16 cellular contexts compared by ENCODE assay signal in the genomic region with DNA sequence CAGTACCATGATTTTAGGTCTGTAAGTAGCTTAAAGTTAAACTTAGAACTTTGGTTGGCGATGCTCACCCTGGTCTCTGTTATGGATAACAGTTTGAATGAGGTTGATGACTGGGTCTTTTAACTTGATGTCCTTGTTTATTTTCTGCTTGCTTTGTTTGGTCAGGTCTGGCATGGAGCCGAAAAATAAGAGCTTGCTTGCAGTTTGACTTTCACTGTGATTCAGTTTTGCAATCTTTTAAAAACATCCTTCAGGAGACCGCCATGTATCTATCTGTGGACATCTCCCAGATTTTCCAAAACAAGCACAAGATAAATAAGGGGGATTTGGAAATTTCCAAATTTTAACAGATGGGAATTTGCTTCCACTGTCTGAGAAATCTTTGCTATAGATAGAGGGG.
DNase-seq lines count a peak whose midpoint lies in the region; ATAC-seq and TF ChIP-seq lines count a peak whose summit lies in the region.
"Had no signal": no experiment of that assay in that cellular context is flagged by ENCODE, and none has a peak within 500 bp of the region (broad histone marks: within the 10 kb centered on the region; RNA-seq: fewer than 3 reads in every experiment).

No MANE protein-coding gene starts in this region.

- CTCF ChIA-PET in IMR-90 (lab: Yijun Ruan, JAX) = no interaction called here

- H3K4me3 ChIP-seq in IMR-90 (ENCODE audit: insufficient read depth, low read depth, low read length) (no peak overlapping the region), brain microvascular endothelial cell (ENCODE audit: low read depth, low read length) (no peak overlapping the region), gastrocnemius medialis (no peak overlapping the region)
- H3K4me3 ChIP-seq: esophagus muscularis mucosa had no signal

- H4K5ac ChIP-seq in IMR-90 (ENCODE audit: low read depth, low read length) = no peak overlapping the region; the same call in 1 of the 2 replicates

- no peak overlapping the region for H2BK15ac ChIP-seq in IMR-90 (ENCODE audit: low read depth, low read length)

- H3K27ac ChIP-seq in IMR-90 (ENCODE audit: insufficient read depth, low read length) = no peak overlapping the region
- H3K27ac ChIP-seq in brain microvascular endothelial cell = peak overlapping the region; percentile 42
- peak overlapping the region; percentile 1 to 52 (median 30) for H3K27ac ChIP-seq in gastrocnemius medialis

- H3K36me3 ChIP-seq in IMR-90 (ENCODE audit: control insufficient read depth, insufficient read depth, low read length) (no peaks in the 10 kb centered on the region), brain microvascular endothelial cell (replicated peaks) (no peaks in the 10 kb centered on the region), gastrocnemius medialis (no peaks in the 10 kb centered on the region)
- H3K36me3 ChIP-seq: esophagus muscularis mucosa had no signal

- H3K9me3 Mint-ChIP-seq in activated T-helper 2 cell treated with anti-CD3 and anti-CD28 coated beads, Interferon-gamma antibody, Interleukin-2, Interleukin-4, amounts not matched to agents 10 μg/mL and 5 μg/mL and 100 μg/mL, durations not matched to agents 14 hours and 24 hours and 36 hours = no peaks in the 10 kb centered on the region
- H3K9me3 Mint-ChIP-seq: T-cell had no signal

- intact Hi-C loops in IMR-90 (cut with micrococcal nuclease) (no loop called here), gastrocnemius medialis (cut with DNase I; ENCODE audit: low total_unique reads) (no loop called here)
- intact Hi-C loops in activated T-helper 2 cell treated with anti-CD3 and anti-CD28 coated beads, Interferon-gamma antibody, Interleukin-2, Interleukin-4, amounts not matched to agents 10 μg/mL and 5 μg/mL and 100 μg/mL, durations not matched to agents 14 hours and 24 hours and 36 hours (cut with micrococcal nuclease) = no loop called here

- TF ChIP-seq CTCF in IMR-90 (conservative IDR thresholded peaks at IDR 0.05; ENCODE audit: low read depth, low read length) = no peak
- no peak for TF ChIP-seq CTCF in brain microvascular endothelial cell (IDR thresholded peaks at IDR 0.05; ENCODE audit: low read depth, low read length, missing control alignments)
- TF ChIP-seq CTCF in gastrocnemius medialis (IDR thresholded peaks at IDR 0.05 in 4 of 5, conservative IDR thresholded peaks at IDR 0.05 in 1 of 5) = no peak

- no peak overlapping the region for H3K4me3 Mint-ChIP-seq in activated T-helper 2 cell treated with anti-CD3 and anti-CD28 coated beads, Interferon-gamma antibody, Interleukin-2, Interleukin-4, amounts not matched to agents 10 μg/mL and 5 μg/mL and 100 μg/mL, durations not matched to agents 14 hours and 24 hours and 36 hours (ENCODE audit: low read depth)
- H3K4me3 Mint-ChIP-seq: T-cell, WTC11 had no signal

- H3K27me3 ChIP-seq in IMR-90 (ENCODE audit: control insufficient read depth, insufficient read depth, low read length) (no peaks in the 10 kb centered on the region), brain microvascular endothelial cell (replicated peaks) (no peaks in the 10 kb centered on the region), gastrocnemius medialis (no peaks in the 10 kb centered on the region)
- H3K27me3 ChIP-seq: esophagus muscularis mucosa had no signal

- H2BK5ac ChIP-seq in IMR-90 (ENCODE audit: low read depth, low read length, poor library complexity, severe bottlenecking) = no peak overlapping the region

- H3K9me3 ChIP-seq in IMR-90 (ENCODE audit: control insufficient read depth, insufficient read depth, low read length) (no peaks in the 10 kb centered on the region), gastrocnemius medialis (no peaks in the 10 kb centered on the region)
- H3K9me3 ChIP-seq: esophagus muscularis mucosa had no signal

- no peaks in the 10 kb centered on the region; a peak in 1 of 4 replicates for H3K79me1 ChIP-seq in IMR-90 (ENCODE audit: low read depth in 1 of 2, low read length in 2 of 2)

- TF ChIP-seq RAD21 in IMR-90 (IDR thresholded peaks at IDR 0.05; ENCODE audit: low read length) = no peak

- no peak overlapping the region for H3K9ac ChIP-seq in IMR-90 (ENCODE audit: low read depth, low read length)

- no peak overlapping the region for H2AFZ ChIP-seq in IMR-90 (replicated peaks; ENCODE audit: low read length, poor library complexity)

- H2AK5ac ChIP-seq in IMR-90 (ENCODE audit: low read depth, low read length) = no peak overlapping the region

- ATAC-seq in IMR-90 (ENCODE audit: low read depth) = peak; percentile 78
- peak; percentile 83 for ATAC-seq in left lobe of liver
- peak; percentile 53 to 55 for ATAC-seq in gastrocnemius medialis
- ATAC-seq: T-cell, WTC11 had no signal

- DNase-seq in IMR-90 (peak; percentile 85), brain microvascular endothelial cell (peak; percentile 64), left lobe of liver (ENCODE audit: low spot score) (peak; percentile 55), gastrocnemius medialis (no peak), AML-193 (lab: John Stamatoyannopoulos, UW) (no peak), HuH-7 (ENCODE audit: low spot score) (no peak)
- DNase-seq in activated CD4-positive, alpha-beta T cell treated with anti-CD3 and anti-CD28 coated beads for 48 hours = no peak
- DNase-seq in activated T-helper 2 cell treated with anti-CD3 and anti-CD28 coated beads, Interferon-gamma antibody, Interleukin-2, Interleukin-4, amounts not matched to agents 10 μg/mL and 5 μg/mL and 100 μg/mL, durations not matched to agents 14 hours and 24 hours and 36 hours (ENCODE audit: low spot score) = no peak
- DNase-seq: activated naive CD4-positive, alpha-beta T cell treated with anti-CD3 and anti-CD28 coated beads, Interleukin-2, amount 50 U/mL, for 16 hours; cerebellar nuclear complex; midbrain; NCI-H510A treated with DMSO at 0.1 percent for 48 hours; stimulated activated CD4-positive, alpha-beta T cell treated with anti-CD3 and anti-CD28 coated beads, Interleukin-2, amount 100 ng/mL, for 48 hours; T-cell had no signal

- no TSS peak for BruUV-seq in IMR-90 (replicated peaks; lab: Mats Ljungman, UMichigan)

- H3K9me1 ChIP-seq in IMR-90 (ENCODE audit: insufficient read depth, low read length) = peaks cover 8% of the 10 kb centered on the region

- no peak overlapping the region for H2BK20ac ChIP-seq in IMR-90 (ENCODE audit: low read depth, low read length)

- H3K4me2 ChIP-seq in IMR-90 (ENCODE audit: low read depth, low read length) = peak overlapping the region; percentile 55

- no peaks in the 10 kb centered on the region for H4K20me1 ChIP-seq in IMR-90 (ENCODE audit: insufficient read depth, low read length)

- H3K23ac ChIP-seq in IMR-90 (ENCODE audit: low read depth, low read length) = no peak overlapping the region

- H3K18ac ChIP-seq in IMR-90 (ENCODE audit: low read depth, low read length) = peak overlapping the region; percentile 77; the same call in 1 of the 2 replicates

- no peaks in the 10 kb centered on the region for H3K36me3 Mint-ChIP-seq in activated T-helper 2 cell treated with anti-CD3 and anti-CD28 coated beads, Interferon-gamma antibody, Interleukin-2, Interleukin-4, amounts not matched to agents 10 μg/mL and 5 μg/mL and 100 μg/mL, durations not matched to agents 14 hours and 24 hours and 36 hours (ENCODE audit: low read depth)
- H3K36me3 Mint-ChIP-seq: T-cell, WTC11 had no signal

- POLR2A ChIA-PET in IMR-90 (lab: Charles Lee; ENCODE audit: unreplicated experiment) = interaction anchor here (0.6 to 1.3 kb wide), 2 partner anchors 37 to 90 kb away, joined by 3 to 10 read pairs; no protein-coding TSS in a partner anchor

- no peak overlapping the region for H3K4ac ChIP-seq in IMR-90 (ENCODE audit: low read depth, low read length)

- H3K4me1 ChIP-seq in IMR-90 (ENCODE audit: control insufficient read depth, insufficient read depth, low read length) (peaks cover 6% of the 10 kb centered on the region), gastrocnemius medialis (peaks cover 15 to 26% of the 10 kb centered on the region in 2 donors)

- H4K8ac ChIP-seq in IMR-90 (ENCODE audit: low read depth in 2 of 2, low read length in 2 of 2) = 0 out of 4 replicates have a peak overlapping the region, but pooled peaks of 1 of the 2 experiments have one; percentile 28

- H2BK120ac ChIP-seq in IMR-90 (ENCODE audit: low read depth, low read length) = no peak overlapping the region

- H3K27me3 Mint-ChIP-seq in activated T-helper 2 cell treated with anti-CD3 and anti-CD28 coated beads, Interferon-gamma antibody, Interleukin-2, Interleukin-4, amounts not matched to agents 10 μg/mL and 5 μg/mL and 100 μg/mL, durations not matched to agents 14 hours and 24 hours and 36 hours (ENCODE audit: low read depth) = peaks cover 16% of the 10 kb centered on the region

- H3K56ac ChIP-seq in IMR-90 (ENCODE audit: extremely low read depth, insufficient read depth, low read length) = no peak overlapping the region

- H3K27ac Mint-ChIP-seq in activated T-helper 2 cell treated with anti-CD3 and anti-CD28 coated beads, Interferon-gamma antibody, Interleukin-2, Interleukin-4, amounts not matched to agents 10 μg/mL and 5 μg/mL and 100 μg/mL, durations not matched to agents 14 hours and 24 hours and 36 hours = no peak overlapping the region
- H3K27ac Mint-ChIP-seq: T-cell, WTC11 had no signal

- no peaks in the 10 kb centered on the region for H3K4me1 Mint-ChIP-seq in activated T-helper 2 cell treated with anti-CD3 and anti-CD28 coated beads, Interferon-gamma antibody, Interleukin-2, Interleukin-4, amounts not matched to agents 10 μg/mL and 5 μg/mL and 100 μg/mL, durations not matched to agents 14 hours and 24 hours and 36 hours (ENCODE audit: low read depth)
- H3K4me1 Mint-ChIP-seq: T-cell had no signal

- TF ChIP-seq POLR2A in IMR-90 (IDR thresholded peaks at IDR 0.05; ENCODE audit: low read depth, low read length) (no peak), gastrocnemius medialis (IDR thresholded peaks at IDR 0.05) (no peak)

- WGBS in IMR-90 (ENCODE audit: extremely low coverage in 2 of 2, insufficient read length in 1 of 2), 2 experiments = no CpG with 5 or more reads among the region's 3 CpGs

- H2AK9ac ChIP-seq in IMR-90 (replicated peaks; ENCODE audit: low read depth, low read length, poor library complexity) = no peak overlapping the region

- in situ Hi-C loops in IMR-90 (cut with MboI; ENCODE audit: low sequenced_read_pairs) = no loop called here
- in situ Hi-C loops in brain microvascular endothelial cell (cut with HindIII; ENCODE audit: low pct_ligation_motif_present, low sequenced_read_pairs) = no loop called here
- in situ Hi-C loops in gastrocnemius medialis (cut with MboI; ENCODE audit: low sequenced_read_pairs in 4 of 4) = no loop called here

- H3K14ac ChIP-seq in IMR-90 (replicated peaks; ENCODE audit: low read depth, low read length) = no peak overlapping the region

- no peak overlapping the region for H4K91ac ChIP-seq in IMR-90 (ENCODE audit: insufficient read depth, low read depth, low read length)

- dilution Hi-C loops in IMR-90 (cut with HindIII; ENCODE audit: low sequenced_read_pairs, unreplicated experiment) = no loop called here

TF ChIP-seq in IMR-90, 13 proteins besides CTCF, POLR2A, EP300 and RAD21:
- TF ChIP-seq CEBPB (IDR thresholded peaks at IDR 0.05; ENCODE audit: low read depth, low read length) (peak; percentile 51), RCOR1 (IDR thresholded peaks at IDR 0.05; ENCODE audit: insufficient replicate concordance, low read length) (no peak)

Comparison
In these comparisons a context has a peak if more than half of its experiments do, and no peak if none do; other contexts are left out.
1. DNase-seq: peak in IMR-90 (single experiment), brain microvascular endothelial cell (single experiment) and left lobe of liver (single experiment); none in gastrocnemius medialis (0 of 2), activated CD4-positive, alpha-beta T cell treated with anti-CD3 and anti-CD28 coated beads for 48 hours (single experiment), AML-193 (0 of 2), activated T-helper 2 cell treated with anti-CD3 and anti-CD28 coated beads, Interferon-gamma antibody, Interleukin-2, Interleukin-4, amounts not matched to agents 10 μg/mL and 5 μg/mL and 100 μg/mL, durations not matched to agents 14 hours and 24 hours and 36 hours (single experiment) and HuH-7 (single experiment).
2. Peak in every context shown above with its lines, with median percentiles within 50 percentile points of each other: ATAC-seq.